In the genomic region with DNA sequence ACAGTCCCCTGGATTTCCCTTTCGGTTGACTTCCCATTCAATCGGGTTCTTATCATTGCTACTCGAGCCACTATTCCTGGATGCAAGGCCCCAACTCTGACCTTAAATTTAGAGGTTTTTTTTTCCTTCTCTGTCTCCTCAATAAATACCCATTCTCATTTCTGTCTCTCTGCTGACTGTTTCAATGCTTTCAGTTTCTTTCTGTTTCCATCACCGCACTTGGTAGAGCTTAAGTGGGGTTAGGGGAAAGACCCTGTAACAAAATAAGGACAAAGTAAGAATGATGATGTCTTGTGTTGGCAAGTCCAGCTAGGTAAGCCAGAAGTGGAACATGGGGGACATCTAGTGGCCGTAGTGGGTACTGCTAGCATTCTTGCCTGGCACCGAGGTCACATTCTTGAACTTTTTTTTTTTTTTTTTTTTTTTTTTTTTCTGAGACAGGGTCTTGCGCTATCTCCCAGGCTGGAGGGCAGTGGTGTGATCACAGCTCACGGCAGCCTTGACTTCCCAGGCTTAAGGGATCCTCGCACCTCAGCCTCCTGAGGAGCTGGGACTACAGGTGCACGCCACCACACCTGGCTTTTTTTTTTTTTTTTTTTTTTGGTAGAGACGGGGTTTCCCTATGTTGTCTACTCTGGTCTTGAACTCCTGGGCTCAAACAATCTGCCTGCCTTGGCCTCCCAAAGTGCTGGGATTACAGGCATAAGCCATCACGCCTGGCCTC, we compare ENCODE assay signal across 8 cellular contexts. TPM values are rescaled to one million over a fixed set of nuclear protein-coding genes. Genes with fewer than 3 reads are reported as not detected.
DNase-seq lines count a peak whose midpoint lies in the region; ATAC-seq and TF ChIP-seq lines count a peak whose summit lies in the region.

No MANE protein-coding gene starts in this region.

- DNase-seq in AG09319 (ENCODE audit: extremely low read depth, low read depth) (peak; percentile 80), NCI-H524 treated with DMSO at 0.1 percent for 48 hours (lab: John Stamatoyannopoulos, UW) (peak; percentile 27), dermis microvascular lymphatic vessel endothelial cell (ENCODE audit: low read depth in 2 of 2) (peak; percentile 82 to 90), lower lobe of right lung (peak; percentile 66)
- peak; percentile 96 for DNase-seq in activated CD4-positive, alpha-beta T cell treated with anti-CD3 and anti-CD28 coated beads, Interleukin-2, amount 10 ng/mL, durations not matched to agents 24 days and 14 days
- peak; percentile 60 to 85 (median 80) for DNase-seq in stimulated activated CD4-positive, alpha-beta T cell treated with anti-CD3 and anti-CD28 coated beads, TNF-alpha, amount 100 ng/mL, for 48 hours (ENCODE audit: low read depth in 3 of 3)

- H3K9me3 ChIP-seq in lower lobe of right lung = no peaks in the 10 kb centered on the region

- no peaks in the 10 kb centered on the region for H3K36me3 Mint-ChIP-seq in activated CD4-positive, alpha-beta T cell treated with anti-CD3 and anti-CD28 coated beads, Interleukin-2, amount 10 ng/mL, durations not matched to agents 24 days and 14 days (ENCODE audit: low read depth)

- H3K4me3 ChIP-seq in lower lobe of right lung = no peak overlapping the region

- no peak overlapping the region for H3K27ac ChIP-seq in lower lobe of right lung

- no peaks in the 10 kb centered on the region for H3K27me3 ChIP-seq in lower lobe of right lung (ENCODE audit: low read depth)

- peaks cover 8% of the 10 kb centered on the region for H3K4me1 ChIP-seq in lower lobe of right lung

- no peaks in the 10 kb centered on the region for H3K36me3 ChIP-seq in lower lobe of right lung

- H3K4me1 Mint-ChIP-seq in activated CD4-positive, alpha-beta T cell treated with anti-CD3 and anti-CD28 coated beads, Interleukin-2, amount 10 ng/mL, durations not matched to agents 24 days and 14 days = peaks cover 3% of the 10 kb centered on the region

- H3K27ac Mint-ChIP-seq in activated CD4-positive, alpha-beta T cell treated with anti-CD3 and anti-CD28 coated beads, Interleukin-2, amount 10 ng/mL, durations not matched to agents 24 days and 14 days = peak overlapping the region; percentile 57

- H3K9me3 Mint-ChIP-seq in activated CD4-positive, alpha-beta T cell treated with anti-CD3 and anti-CD28 coated beads, Interleukin-2, amount 10 ng/mL, durations not matched to agents 24 days and 14 days = no peaks in the 10 kb centered on the region

- intact Hi-C loops in activated CD4-positive, alpha-beta T cell treated with anti-CD3 and anti-CD28 coated beads, Interleukin-2, amount 10 ng/mL, durations not matched to agents 24 days and 14 days (cut with micrococcal nuclease) = loop anchor here (1.0 to 2.0 kb wide), 3 partner anchors 58 to 347 kb away; a partner anchor contains a TSS
- intact Hi-C loops in lower lobe of right lung (cut with DNase I) = no loop called here

- ATAC-seq in GM18907 (IDR thresholded peaks at IDR 0.05; ENCODE audit: unreplicated experiment) (peak; percentile 75), HG03442 (IDR thresholded peaks at IDR 0.05; ENCODE audit: unreplicated experiment) (peak; percentile 69), lower lobe of right lung (peak; percentile 80 to 84)

- TF ChIP-seq CTCF in AG09319 (IDR thresholded peaks at IDR 0.05; ENCODE audit: low read depth, low read length) = peak; percentile 85
- TF ChIP-seq CTCF in lower lobe of right lung (IDR thresholded peaks at IDR 0.05) = peak; percentile 90

- H3K4me3 Mint-ChIP-seq in activated CD4-positive, alpha-beta T cell treated with anti-CD3 and anti-CD28 coated beads, Interleukin-2, amount 10 ng/mL, durations not matched to agents 24 days and 14 days = no peak overlapping the region

- H3K27me3 Mint-ChIP-seq in activated CD4-positive, alpha-beta T cell treated with anti-CD3 and anti-CD28 coated beads, Interleukin-2, amount 10 ng/mL, durations not matched to agents 24 days and 14 days = no peaks in the 10 kb centered on the region

RNA-seq across cellular contexts. Expression of a gene that starts 40.3 kb away (rescaled TPM):
- total RNA-seq in activated CD4-positive, alpha-beta T cell treated with anti-CD3 and anti-CD28 coated beads, Interleukin-2, amount 10 ng/mL, durations not matched to agents 24 days and 14 days = 25.0 and 26.0 TPM in 2 replicates
- total RNA-seq in dermis microvascular lymphatic vessel endothelial cell (12.9 and 13.6 TPM in 2 replicates), lower lobe of right lung (11.0 TPM)

RNA-seq across cellular contexts. Expression of a gene that starts 58.1 kb away (rescaled TPM):
- total RNA-seq in activated CD4-positive, alpha-beta T cell treated with anti-CD3 and anti-CD28 coated beads, Interleukin-2, amount 10 ng/mL, durations not matched to agents 24 days and 14 days = 21.7 and 24.2 TPM in 2 replicates
- total RNA-seq in dermis microvascular lymphatic vessel endothelial cell = 43.4 and 45.6 TPM in 2 replicates
- total RNA-seq in lower lobe of right lung = 76.7 TPM

RNA-seq across cellular contexts. Expression of a gene that starts 59.5 kb away (rescaled TPM):
- 14.4 and 16.8 TPM in 2 replicates for total RNA-seq in activated CD4-positive, alpha-beta T cell treated with anti-CD3 and anti-CD28 coated beads, Interleukin-2, amount 10 ng/mL, durations not matched to agents 24 days and 14 days
- 24.8 and 25.0 TPM in 2 replicates for total RNA-seq in dermis microvascular lymphatic vessel endothelial cell
- 34.2 TPM for total RNA-seq in lower lobe of right lung

Comparison
In these comparisons a context has a peak if more than half of its experiments do, and no peak if none do; other contexts are left out.
1. DNase-seq: peak in every context shown above with its lines; median percentile 96 in activated CD4-positive, alpha-beta T cell treated with anti-CD3 and anti-CD28 coated beads, Interleukin-2, amount 10 ng/mL, durations not matched to agents 24 days and 14 days; 86 in dermis microvascular lymphatic vessel endothelial cell; 80 in AG09319; 80 in stimulated activated CD4-positive, alpha-beta T cell treated with anti-CD3 and anti-CD28 coated beads, TNF-alpha, amount 100 ng/mL, for 48 hours; 66 in lower lobe of right lung; 27 in NCI-H524 treated with DMSO at 0.1 percent for 48 hours.